1 cellular context compared by ENCODE assay signal in genomic region chr1:9303916-9304315, GRCh38.
TF ChIP-seq lines count a peak whose summit lies in the region.

No MANE protein-coding gene starts in this region.

TF ChIP-seq in A549, 52 proteins besides CTCF, POLR2A, EP300 and RAD21 (continued from another document):
- TF ChIP-seq, protein P1, sequence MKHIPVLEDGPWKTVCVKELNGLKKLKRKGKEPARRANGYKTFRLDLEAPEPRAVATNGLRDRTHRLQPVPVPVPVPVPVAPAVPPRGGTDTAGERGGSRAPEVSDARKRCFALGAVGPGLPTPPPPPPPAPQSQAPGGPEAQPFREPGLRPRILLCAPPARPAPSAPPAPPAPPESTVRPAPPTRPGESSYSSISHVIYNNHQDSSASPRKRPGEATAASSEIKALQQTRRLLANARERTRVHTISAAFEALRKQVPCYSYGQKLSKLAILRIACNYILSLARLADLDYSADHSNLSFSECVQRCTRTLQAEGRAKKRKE (CRISPR knock-in tag; IDR thresholded peaks at IDR 0.05; ENCODE audit: low read depth), result no peak
- TF ChIP-seq HOXB5 (CRISPR knock-in tag; IDR thresholded peaks at IDR 0.05), result no peak
- no peak for TF ChIP-seq HEYL (CRISPR knock-in tag; IDR thresholded peaks at IDR 0.05)
- TF ChIP-seq HDAC2 (IDR thresholded peaks at IDR 0.05), result no peak
- no peak for TF ChIP-seq CBX8 (IDR thresholded peaks at IDR 0.05)
- TF ChIP-seq RFX5 (IDR thresholded peaks at IDR 0.05), result no peak
- TF ChIP-seq MAZ (IDR thresholded peaks at IDR 0.05; ENCODE audit: borderline replicate concordance, low read depth, low read length), result no peak
- TF ChIP-seq NFE2L2 (conservative IDR thresholded peaks at IDR 0.05; ENCODE audit: low read length), result no peak
- TF ChIP-seq ZFP36 (IDR thresholded peaks at IDR 0.05; ENCODE audit: borderline replicate concordance, partially characterized antibody), result no peak
- TF ChIP-seq JUNB (IDR thresholded peaks at IDR 0.05), result no peak
- TF ChIP-seq NR3C1 (IDR thresholded peaks at IDR 0.05), result no peak
- TF ChIP-seq HOXA7 (CRISPR knock-in tag; IDR thresholded peaks at IDR 0.05), result no peak
